Comparison of ENCODE assay signal across 8 cellular contexts in the genomic region with DNA sequence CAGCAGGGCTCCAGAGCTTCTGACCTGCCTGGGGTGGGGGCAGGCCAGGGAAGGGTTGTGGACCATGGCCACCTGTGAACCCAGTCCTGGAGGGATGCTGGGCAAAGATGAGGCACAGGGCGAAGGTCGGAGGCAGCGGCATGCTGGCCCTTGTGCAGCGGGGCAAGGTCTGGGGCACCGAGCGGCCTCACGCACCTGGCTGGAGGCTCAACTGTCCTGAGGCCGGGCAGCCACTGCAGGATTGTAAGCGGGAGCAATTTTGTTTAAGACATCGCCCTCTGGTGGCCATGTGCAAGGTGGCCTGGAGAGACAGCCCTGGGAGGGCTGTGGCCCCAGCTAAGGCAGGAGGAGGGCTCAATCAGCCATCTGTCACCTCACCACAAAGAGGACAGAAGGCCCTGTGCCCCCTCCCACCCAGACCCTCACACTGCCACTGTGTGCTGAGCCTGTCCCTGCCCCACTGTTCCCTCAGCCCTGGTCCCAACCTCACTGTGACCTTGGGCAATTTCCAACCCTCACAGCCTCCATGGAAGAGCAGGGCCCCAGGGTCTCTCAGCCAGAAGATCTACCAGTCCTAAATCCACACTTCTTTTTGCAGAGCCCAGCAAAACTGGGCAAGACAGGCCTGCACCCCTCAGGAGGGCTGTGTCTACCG. TPM values are rescaled to one million over a fixed set of nuclear protein-coding genes. Genes with fewer than 3 reads are reported as not detected.
DNase-seq lines count a peak whose midpoint lies in the region; ATAC-seq and TF ChIP-seq lines count a peak whose summit lies in the region.

No MANE protein-coding gene starts in this region.

- DNase-seq in AG10803 (ENCODE audit: low read depth) (peak; percentile 57), GM19238 (ENCODE audit: insufficient read length, low spot score) (peak; percentile 82), Kasumi-1 (lab: John Stamatoyannopoulos, UW) (peak; percentile 46 to 50), RWPE1 (ENCODE audit: low spot score) (peak; percentile 74), fibroblast of villous mesenchyme (ENCODE audit: low read depth) (peak; percentile 59), omental fat pad (ENCODE audit: low spot score) (peak; percentile 67), thyroid gland (peak; percentile 69 to 74)

- H3K9me3 ChIP-seq in thyroid gland = no peaks in the 10 kb centered on the region

- H3K4me3 ChIP-seq in AG10803 (ENCODE audit: low read length) = no peak overlapping the region
- no peak overlapping the region for H3K4me3 ChIP-seq in fibroblast of villous mesenchyme (ENCODE audit: low read depth, low read length)
- H3K4me3 ChIP-seq in thyroid gland (replicated peaks in 1 of 3) = no peak overlapping the region

- POLR2A ChIA-PET in RWPE1 (lab: Yijun Ruan, JAX; ENCODE audit: low non-redundant PET) = no interaction called here

- H3K4me1 Mint-ChIP-seq in activated T-helper 17 cell treated with anti-CD3 and anti-CD28 coated beads, Interleukin-2, amount 50 U/mL, for 72 hours = peaks cover 10% of the 10 kb centered on the region

- H3K4me3 Mint-ChIP-seq in activated T-helper 17 cell treated with anti-CD3 and anti-CD28 coated beads, Interleukin-2, amount 50 U/mL, for 72 hours = no peak overlapping the region

- no peaks in the 10 kb centered on the region for H3K9me3 Mint-ChIP-seq in activated T-helper 17 cell treated with anti-CD3 and anti-CD28 coated beads, Interleukin-2, amount 50 U/mL, for 72 hours

- no peaks in the 10 kb centered on the region for H3K36me3 Mint-ChIP-seq in activated T-helper 17 cell treated with anti-CD3 and anti-CD28 coated beads, Interleukin-2, amount 50 U/mL, for 72 hours (ENCODE audit: low read depth)

- CTCF ChIA-PET in RWPE1 (lab: Yijun Ruan, JAX) = interaction anchor here (0.5 to 1.5 kb wide), 20 partner anchors 9 to 1023 kb away, joined by 3 to 6 read pairs (median 4); a partner anchor contains a TSS

- peaks cover 10 to 23% of the 10 kb centered on the region in 2 donors for H3K4me1 ChIP-seq in thyroid gland

- peak; percentile 58 for ATAC-seq in activated T-helper 17 cell treated with anti-CD3 and anti-CD28 coated beads, Interleukin-2, amount 50 U/mL, for 72 hours (replicated peaks)
- peak; percentile 12 for ATAC-seq in omental fat pad (ENCODE audit: low FRiP score)

- intact Hi-C loops in thyroid gland (cut with DNase I) = loop anchor here (10.0 kb wide), 2 partner anchors 549 to 859 kb away; no protein-coding TSS in a partner anchor

- no peak overlapping the region for H3K27ac Mint-ChIP-seq in activated T-helper 17 cell treated with anti-CD3 and anti-CD28 coated beads, Interleukin-2, amount 50 U/mL, for 72 hours

- H3K36me3 ChIP-seq in thyroid gland = no peaks in the 10 kb centered on the region

- TF ChIP-seq POLR2A in thyroid gland (IDR thresholded peaks at IDR 0.05) = no peak

- H3K27me3 Mint-ChIP-seq in activated T-helper 17 cell treated with anti-CD3 and anti-CD28 coated beads, Interleukin-2, amount 50 U/mL, for 72 hours = peaks cover 4% of the 10 kb centered on the region

- WGBS in thyroid gland, 2 donors = 52% methylated on average over 5 to 11 of the region's 11 CpGs

- H3K27me3 ChIP-seq in thyroid gland = no peaks in the 10 kb centered on the region

- H3K27ac ChIP-seq in RWPE1 (no peak overlapping the region), thyroid gland (no peak overlapping the region)

- TF ChIP-seq CTCF in AG10803 (conservative IDR thresholded peaks at IDR 0.05; ENCODE audit: low read length) (peak; percentile 74), RWPE1 (conservative IDR thresholded peaks at IDR 0.05; ENCODE audit: low read depth) (peak; percentile 74), fibroblast of villous mesenchyme (IDR thresholded peaks at IDR 0.05; ENCODE audit: insufficient read depth, low read depth, low read length) (peak; percentile 80), omental fat pad (IDR thresholded peaks at IDR 0.05) (no peak), thyroid gland (IDR thresholded peaks at IDR 0.05) (peak; percentile 49 to 85 (median 64))

RNA-seq across cellular contexts. Expression of a gene that starts 46.3 kb away (rescaled TPM):
- 10 to 100 TPM; 23.1 to 32.5 TPM for total RNA-seq in activated T-helper 17 cell treated with anti-CD3 and anti-CD28 coated beads, Interleukin-2, amount 50 U/mL, for 72 hours
- total RNA-seq in fibroblast of villous mesenchyme = 26.4 and 40.6 TPM in 2 replicates
- total RNA-seq in omental fat pad = 10 to 100 TPM; 31.4 to 39.0 (median 33.5) TPM
- total RNA-seq in thyroid gland = 10 to 100 TPM; 36.2 to 47.5 (median 43.2) TPM

RNA-seq across cellular contexts. Expression of a gene that starts 53.9 kb away (rescaled TPM):
- 100 to 1,000 TPM; 143 to 221 TPM for total RNA-seq in activated T-helper 17 cell treated with anti-CD3 and anti-CD28 coated beads, Interleukin-2, amount 50 U/mL, for 72 hours
- total RNA-seq in fibroblast of villous mesenchyme (39.3 and 45.4 TPM in 2 replicates), omental fat pad (10 to 100 TPM in 1 of 4 donors, 1 to 10 TPM in 3; 2.7 to 10.4 (median 5.9) TPM), thyroid gland (10 to 100 TPM in 1 of 4 donors, 1 to 10 TPM in 3; 7.5 to 15.1 (median 9.5) TPM)

Comparison
In these comparisons a context has a peak if more than half of its experiments do, and no peak if none do; other contexts are left out.
1. CTCF ChIP-seq: peak in AG10803 (single experiment), RWPE1 (single experiment), fibroblast of villous mesenchyme (single experiment) and thyroid gland (6 of 6); none in omental fat pad (0 of 3).
2. Peak in every context shown above with its lines, with median percentiles within 50 percentile points of each other: DNase-seq.